27 cellular contexts compared by ENCODE assay signal in genomic region chr7:99131290-99131689, GRCh38. TPM values are rescaled to one million over a fixed set of nuclear protein-coding genes. Genes with fewer than 3 reads are reported as not detected.
A peak's percentile ranks its signal among the peaks of the same experiment; 100 is the strongest.
DNase-seq lines count a peak whose midpoint lies in the region; ATAC-seq and TF ChIP-seq lines count a peak whose summit lies in the region.
"Had no signal": no experiment of that assay in that cellular context is flagged by ENCODE, and none has a peak within 500 bp of the region (broad histone marks: within the 10 kb centered on the region; RNA-seq: fewer than 3 reads in every experiment).

No MANE protein-coding gene starts in this region.

- H3K9me3 ChIP-seq in HEK293 (ENCODE audit: control insufficient read depth, insufficient read depth, low read depth, low read length), result no peaks in the 10 kb centered on the region
- no peaks in the 10 kb centered on the region for H3K9me3 ChIP-seq in T-helper 17 cell (ENCODE audit: control insufficient read depth, low read length, poor library complexity, severe bottlenecking)
- no peaks in the 10 kb centered on the region for H3K9me3 ChIP-seq in suprapubic skin
- H3K9me3 ChIP-seq in A673 (ENCODE audit: low read depth, low read length, poor library complexity, severe bottlenecking), result no peaks in the 10 kb centered on the region
- H3K9me3 ChIP-seq: Caco-2 had no signal

- H3K4me1 ChIP-seq in HEK293 (ENCODE audit: control insufficient read depth, insufficient read depth, low read length), result 0 out of 2 replicates have a peak, but pooled peaks cover 9% of the 10 kb centered on the region
- H3K4me1 ChIP-seq in suprapubic skin, result peaks cover 98% of the 10 kb centered on the region
- H3K4me1 ChIP-seq in A673 (ENCODE audit: insufficient read depth, low read length, poor library complexity, severe bottlenecking), result peaks cover 10% of the 10 kb centered on the region
- H3K4me1 ChIP-seq: Caco-2 had no signal

- DNase-seq in T-helper 17 cell (no peak), epithelial cell of prostate (ENCODE audit: low read depth, low spot score) (no peak), suprapubic skin (ENCODE audit: low spot score in 2 of 2) (no peak), A673 (ENCODE audit: low spot score) (no peak), MV-4-11 (lab: John Stamatoyannopoulos, UW) (no peak), NCI-H748 (lab: John Stamatoyannopoulos, UW; ENCODE audit: unreplicated experiment) (no peak), Right ventricle myocardium inferior (ENCODE audit: missing footprints) (no peak)
- DNase-seq: Caco-2; CD8-positive, alpha-beta T cell; DMS79; EL; GDM1; GOT3; HCEC 1CT; Kasumi-1; NCI-H1105; NCI-H1436 treated with DMSO at 0.1 percent for 48 hours; NCI-H1930; NCI-H446; NCI-H524 treated with DMSO at 0.1 percent for 48 hours; SHP77 treated with DMSO at 0.1 percent for 48 hours had no signal

- H3K4me1 Mint-ChIP-seq in T-helper 17 cell, result peaks cover 37% of the 10 kb centered on the region

- no TSS peak for BruUV-seq in A673 (replicated peaks; lab: Mats Ljungman, UMichigan)

- no peak for TF ChIP-seq EP300 in suprapubic skin (IDR thresholded peaks at IDR 0.05)

- TF ChIP-seq CTCF in HEK293 (tag by site-specific recombination; IDR thresholded peaks at IDR 0.05) (no peak), suprapubic skin (IDR thresholded peaks at IDR 0.05) (no peak), A673 (conservative IDR thresholded peaks at IDR 0.05; ENCODE audit: low read depth, low read length) (no peak)

- ATAC-seq in T-helper 17 cell (no peak), Right ventricle myocardium inferior (no peak)
- ATAC-seq: CD8-positive, alpha-beta T cell; GM12878; Panc1 had no signal

- no peak overlapping the region for H3K4me3 ChIP-seq in HEK293 (ENCODE audit: low read depth, low read length)
- H3K4me3 ChIP-seq in suprapubic skin, result no peak overlapping the region
- no peak overlapping the region for H3K4me3 ChIP-seq in A673 (ENCODE audit: low read depth, low read length, poor library complexity, severe bottlenecking)
- H3K4me3 ChIP-seq: GM12878 had no signal

- no peaks in the 10 kb centered on the region for H3K27me3 Mint-ChIP-seq in T-helper 17 cell
- H3K27me3 Mint-ChIP-seq: B cell had no signal

- H3K4me3 Mint-ChIP-seq in T-helper 17 cell, result no peak overlapping the region
- H3K4me3 Mint-ChIP-seq: B cell; CD8-positive, alpha-beta T cell had no signal

- no peak overlapping the region for H3K27ac ChIP-seq in HEK293 (ENCODE audit: extremely low read depth, low read depth, low read length)
- peak overlapping the region; percentile 18 for H3K27ac ChIP-seq in epithelial cell of prostate
- H3K27ac ChIP-seq in suprapubic skin, result peak overlapping the region; percentile 63
- no peak overlapping the region for H3K27ac ChIP-seq in A673 (ENCODE audit: low read depth, low read length, poor library complexity, severe bottlenecking)
- H3K27ac ChIP-seq: C4-2B, RWPE1 had no signal

- POLR2A ChIA-PET in HEK293 (lab: Yijun Ruan, JAX) (no interaction called here), A673 (lab: Charles Lee; ENCODE audit: low non-redundant PET) (no interaction called here)

- H3K36me3 ChIP-seq in HEK293 (ENCODE audit: control insufficient read depth in 2 of 2, insufficient read depth in 1 of 2, low read length in 2 of 2), result no peaks in the 10 kb centered on the region
- H3K36me3 ChIP-seq in suprapubic skin, result no peaks in the 10 kb centered on the region
- H3K36me3 ChIP-seq in A673 (ENCODE audit: insufficient read depth, low read length, poor library complexity, severe bottlenecking), result no peaks in the 10 kb centered on the region

- peak overlapping the region; percentile 30 for H3K27ac Mint-ChIP-seq in T-helper 17 cell
- H3K27ac Mint-ChIP-seq: B cell; CD8-positive, alpha-beta T cell had no signal

- WGBS in suprapubic skin, result 76% methylated on average over 2 of the region's 2 CpGs

- TF ChIP-seq POLR2A in suprapubic skin (IDR thresholded peaks at IDR 0.05), result no peak

- H3K27me3 ChIP-seq in suprapubic skin, result no peaks in the 10 kb centered on the region
- no peaks in the 10 kb centered on the region for H3K27me3 ChIP-seq in A673 (replicated peaks; ENCODE audit: insufficient read depth, low read depth, low read length, poor library complexity)

- intact Hi-C loops in A673 (cut with micrococcal nuclease; ENCODE audit: unreplicated experiment) (no loop called here), Right ventricle myocardium inferior (cut with DNase I) (no loop called here)

- no peaks in the 10 kb centered on the region for H3K36me3 Mint-ChIP-seq in T-helper 17 cell (ENCODE audit: low read depth)
- H3K36me3 Mint-ChIP-seq: CD8-positive, alpha-beta T cell had no signal

- CTCF ChIA-PET in HEK293 (lab: Yijun Ruan, JAX) (interaction anchor here (0.5 kb wide), 1 partner anchor 19 kb away, joined by 4 read pairs; no protein-coding TSS in a partner anchor), A673 (lab: Charles Lee) (no interaction called here)

TF ChIP-seq in HEK293, 187 proteins besides CTCF, POLR2A, EP300 and RAD21:
- TF ChIP-seq, protein P1, sequence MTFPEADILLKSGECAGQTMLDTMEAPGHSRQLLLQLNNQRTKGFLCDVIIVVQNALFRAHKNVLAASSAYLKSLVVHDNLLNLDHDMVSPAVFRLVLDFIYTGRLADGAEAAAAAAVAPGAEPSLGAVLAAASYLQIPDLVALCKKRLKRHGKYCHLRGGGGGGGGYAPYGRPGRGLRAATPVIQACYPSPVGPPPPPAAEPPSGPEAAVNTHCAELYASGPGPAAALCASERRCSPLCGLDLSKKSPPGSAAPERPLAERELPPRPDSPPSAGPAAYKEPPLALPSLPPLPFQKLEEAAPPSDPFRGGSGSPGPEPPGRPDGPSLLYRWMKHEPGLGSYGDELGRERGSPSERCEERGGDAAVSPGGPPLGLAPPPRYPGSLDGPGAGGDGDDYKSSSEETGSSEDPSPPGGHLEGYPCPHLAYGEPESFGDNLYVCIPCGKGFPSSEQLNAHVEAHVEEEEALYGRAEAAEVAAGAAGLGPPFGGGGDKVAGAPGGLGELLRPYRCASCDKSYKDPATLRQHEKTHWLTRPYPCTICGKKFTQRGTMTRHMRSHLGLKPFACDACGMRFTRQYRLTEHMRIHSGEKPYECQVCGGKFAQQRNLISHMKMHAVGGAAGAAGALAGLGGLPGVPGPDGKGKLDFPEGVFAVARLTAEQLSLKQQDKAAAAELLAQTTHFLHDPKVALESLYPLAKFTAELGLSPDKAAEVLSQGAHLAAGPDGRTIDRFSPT (tag by site-specific recombination; IDR thresholded peaks at IDR 0.05), result no peak
- peak; percentile 24; the same call in 1 of the 2 replicates for TF ChIP-seq ZNF121 (tag by site-specific recombination; IDR thresholded peaks at IDR 0.05)

RNA-seq across cellular contexts. Expression of gene SMURF1, which starts 12.6 kb away (rescaled TPM):
- total RNA-seq in T-helper 17 cell (10 to 100 TPM; 30.8 to 39.8 TPM), suprapubic skin (10 to 100 TPM; 26.9 to 74.9 (median 30.2) TPM), A673 (2021) (16.5 and 18.4 TPM in 2 replicates), Right ventricle myocardium inferior (9.6 TPM)

Comparison
In these comparisons a context has a peak if more than half of its experiments do, and no peak if none do; other contexts are left out.
1. H3K27ac ChIP-seq: peak in epithelial cell of prostate (single experiment) and suprapubic skin (single experiment); none in HEK293 (single experiment) and A673 (single experiment).